11 cellular contexts compared by ENCODE assay signal in genomic region chr2:64404743-64405142, GRCh38. TPM values are rescaled to one million over a fixed set of nuclear protein-coding genes. Genes with fewer than 3 reads are reported as not detected.
A peak's percentile ranks its signal among the peaks of the same experiment; 100 is the strongest.
DNase-seq lines count a peak whose midpoint lies in the region; ATAC-seq, FAIRE-seq and TF ChIP-seq lines count a peak whose summit lies in the region.
"Had no signal": no experiment of that assay in that cellular context is flagged by ENCODE, and none has a peak within 500 bp of the region (broad histone marks: within the 10 kb centered on the region; RNA-seq: fewer than 3 reads in every experiment).

No MANE protein-coding gene starts in this region.

- H3K4me3 ChIP-seq in PC-3 (ENCODE audit: low read length) (no peak overlapping the region), endothelial cell of umbilical vein (replicated peaks in 1 of 3; ENCODE audit: insufficient read depth in 1 of 3, low read depth in 1 of 3, low read length in 3 of 3) (peak overlapping the region in 1 of 3 experiments; percentile 0), thyroid gland (replicated peaks in 1 of 3) (no peak overlapping the region), SK-N-SH (ENCODE audit: low read depth in 2 of 2, low read length in 1 of 2) (no peak overlapping the region)

- H3K4me3 Mint-ChIP-seq in CD4-positive, alpha-beta T cell: no peak overlapping the region
- H3K4me3 Mint-ChIP-seq: activated T-cell treated with anti-CD3 and anti-CD28 coated beads, Interleukin-2, amount 50 U/mL, for 72 hours had no signal

- H3K9ac ChIP-seq in PC-3 (ENCODE audit: low read length) (peak overlapping the region; percentile 34), endothelial cell of umbilical vein (replicated peaks; ENCODE audit: extremely low read depth, insufficient read depth, low read length) (peak overlapping the region; percentile 53), SK-N-SH (no peak overlapping the region)

- intact Hi-C loops in PC-3 (cut with micrococcal nuclease): no loop called here
- intact Hi-C loops in endothelial cell of umbilical vein (cut with micrococcal nuclease): loop anchor here (1.0 to 5.0 kb wide), 10 partner anchors 20 to 473 kb away; partner anchors contain the start of genes AFTPH and PELI1
- intact Hi-C loops in thyroid gland (cut with DNase I): no loop called here
- intact Hi-C loops in CD4-positive, alpha-beta T cell (cut with DNase I, micrococcal nuclease): no loop called here

- H3K79me2 ChIP-seq in PC-3 (ENCODE audit: low read length): no peaks in the 10 kb centered on the region
- H3K79me2 ChIP-seq in endothelial cell of umbilical vein (ENCODE audit: control insufficient read depth, insufficient read depth, low read length): no peaks in the 10 kb centered on the region
- no peaks in the 10 kb centered on the region for H3K79me2 ChIP-seq in SK-N-SH (ENCODE audit: insufficient read depth)

- H4K20me1 ChIP-seq in PC-3 (ENCODE audit: low read length) (no peaks in the 10 kb centered on the region), endothelial cell of umbilical vein (replicated peaks; ENCODE audit: control insufficient read depth, extremely low read depth, insufficient read depth, low read length) (no peaks in the 10 kb centered on the region), SK-N-SH (ENCODE audit: insufficient read depth) (no peaks in the 10 kb centered on the region)

- no peaks in the 10 kb centered on the region for H3K9me3 Mint-ChIP-seq in CD4-positive, alpha-beta T cell
- H3K9me3 Mint-ChIP-seq: activated T-cell treated with anti-CD3 and anti-CD28 coated beads, Interleukin-2, amount 50 U/mL, for 72 hours had no signal

- TF ChIP-seq EP300 in SK-N-SH (IDR thresholded peaks at IDR 0.05; ENCODE audit: borderline replicate concordance in 1 of 2, low read depth in 1 of 2, low read length in 1 of 2): no peak

- H3F3A ChIP-seq in PC-3 (ENCODE audit: low read length, unreplicated experiment) (no peaks in the 10 kb centered on the region), SK-N-SH (replicated peaks; ENCODE audit: insufficient read depth) (no peaks in the 10 kb centered on the region)

- TF ChIP-seq RAD21 in SK-N-SH (IDR thresholded peaks at IDR 0.05; ENCODE audit: low read length): no peak

- dilution Hi-C loops in endothelial cell of umbilical vein (cut with MboI; ENCODE audit: extremely low pct_ligation_motif_present, low sequenced_read_pairs): no loop called here

- BruUV-seq in PC-3 (replicated peaks; lab: Mats Ljungman, UMichigan): no TSS peak
- BruUV-seq in endothelial cell of umbilical vein (replicated peaks; lab: Mats Ljungman, UMichigan): no TSS peak

- no peaks in the 10 kb centered on the region for H3K36me3 Mint-ChIP-seq in CD4-positive, alpha-beta T cell (ENCODE audit: low read depth)

- H3K4me1 Mint-ChIP-seq in CD4-positive, alpha-beta T cell (ENCODE audit: low read depth): no peaks in the 10 kb centered on the region

- in situ Hi-C loops in GM13977 (cut with MboI; ENCODE audit: low pct_unique_long_range_greater_than_20kb, low sequenced_read_pairs, unreplicated experiment): no loop called here

- H3K4me2 ChIP-seq in PC-3 (ENCODE audit: low read length): peak overlapping the region; percentile 65
- H3K4me2 ChIP-seq in endothelial cell of umbilical vein (ENCODE audit: insufficient read depth, low read length): peak overlapping the region; percentile 79
- no peak overlapping the region for H3K4me2 ChIP-seq in SK-N-SH

- TF ChIP-seq CTCF in PC-3 (conservative IDR thresholded peaks at IDR 0.05; ENCODE audit: low read depth, low read length): no peak
- TF ChIP-seq CTCF in endothelial cell of umbilical vein (IDR thresholded peaks at IDR 0.05; ENCODE audit: extremely low read depth in 1 of 2, insufficient read depth in 1 of 2, low read depth in 1 of 2, low read length in 2 of 2): no peak
- TF ChIP-seq CTCF in thyroid gland (IDR thresholded peaks at IDR 0.05): no peak
- no peak for TF ChIP-seq CTCF in SK-N-SH (IDR thresholded peaks at IDR 0.05)
- no peak for TF ChIP-seq CTCF in CD4-positive, alpha-beta T cell (IDR thresholded peaks at IDR 0.05)
- TF ChIP-seq CTCF in GM13977 (IDR thresholded peaks at IDR 0.05; ENCODE audit: extremely low read depth, insufficient read depth, missing control alignments): no peak

- POLR2A ChIA-PET in PC-3 (lab: Charles Lee; ENCODE audit: unreplicated experiment) (no interaction called here), endothelial cell of umbilical vein (lab: Charles Lee) (no interaction called here), SK-N-SH (lab: Yijun Ruan, JAX) (no interaction called here)
- POLR2A ChIA-PET in CD4-positive, alpha-beta T cell (lab: Charles Lee): no interaction called here

- WGBS in thyroid gland, 2 donors: 44 to 48% methylated on average over 9 of the region's 9 CpGs
- WGBS in SK-N-SH (ENCODE audit: low lambda C conversion rate): 75% methylated on average over 9 of the region's 9 CpGs

- H3K4me1 ChIP-seq in PC-3 (ENCODE audit: insufficient read depth, low read length) (peaks cover 59% of the 10 kb centered on the region), endothelial cell of umbilical vein (ENCODE audit: control insufficient read depth, extremely low read depth, insufficient read depth, low read length) (peaks cover 35% of the 10 kb centered on the region), thyroid gland (peaks cover 42 to 63% of the 10 kb centered on the region in 2 donors), SK-N-SH (ENCODE audit: control insufficient read depth in 1 of 2, insufficient read depth in 2 of 2, low read depth in 1 of 2, low read length in 1 of 2) (peaks cover 0 to 5% of the 10 kb centered on the region in 2 experiments; a peak in 2 of 4 replicates)

- H3K36me3 ChIP-seq in PC-3 (ENCODE audit: low read depth, low read length) (no peaks in the 10 kb centered on the region), endothelial cell of umbilical vein (ENCODE audit: control insufficient read depth in 2 of 2, extremely low read depth in 1 of 2, insufficient read depth in 2 of 2, low read length in 2 of 2) (no peaks in the 10 kb centered on the region), thyroid gland (no peaks in the 10 kb centered on the region), SK-N-SH (replicated peaks in 1 of 2; ENCODE audit: control insufficient read depth in 1 of 2, insufficient read depth in 2 of 2, low read length in 1 of 2) (no peaks in the 10 kb centered on the region)

- ATAC-seq in PC-3: no peak
- no peak for ATAC-seq in CD4-positive, alpha-beta T cell (ENCODE audit: poor library complexity)
- ATAC-seq: activated T-cell treated with anti-CD3 and anti-CD28 coated beads, Interleukin-2, amount 50 U/mL, for 72 hours had no signal

- no peak for FAIRE-seq in endothelial cell of umbilical vein (lab: Jason Lieb, UNC)
- FAIRE-seq: frontal cortex had no signal

- H2AFZ ChIP-seq in PC-3 (ENCODE audit: low read length) (peak overlapping the region; percentile 53), endothelial cell of umbilical vein (ENCODE audit: low read depth, low read length) (peak overlapping the region; percentile 73), SK-N-SH (ENCODE audit: low read depth) (no peak overlapping the region)

- H3K27ac ChIP-seq in PC-3 (ENCODE audit: low read length) (peak overlapping the region; percentile 75), endothelial cell of umbilical vein (ENCODE audit: insufficient read depth, low read depth, low read length) (peak overlapping the region; percentile 72), thyroid gland (peak overlapping the region; percentile 74 to 78 (median 75)), SK-N-SH (ENCODE audit: low read depth in 2 of 2, low read length in 1 of 2) (no peak overlapping the region)
- no peak overlapping the region for H3K27ac ChIP-seq in CD4-positive, alpha-beta T cell (ENCODE audit: low read depth, low read length)

- no peaks in the 10 kb centered on the region for H3K9me1 ChIP-seq in endothelial cell of umbilical vein (replicated peaks; ENCODE audit: control insufficient read depth, extremely low read depth, insufficient read depth, low read length)

- H3K9me2 ChIP-seq in PC-3 (replicated peaks; ENCODE audit: low read length): no peaks in the 10 kb centered on the region
- H3K9me2 ChIP-seq in SK-N-SH: no peaks in the 10 kb centered on the region

- H3K9me3 ChIP-seq in PC-3 (ENCODE audit: low read length) (no peaks in the 10 kb centered on the region), endothelial cell of umbilical vein (replicated peaks; ENCODE audit: control insufficient read depth, insufficient read depth, low read length) (no peaks in the 10 kb centered on the region), thyroid gland (no peaks in the 10 kb centered on the region), SK-N-SH (no peaks in the 10 kb centered on the region)
- H3K9me3 ChIP-seq in CD4-positive, alpha-beta T cell (ENCODE audit: control insufficient read depth, low read length): no peaks in the 10 kb centered on the region

- H3K27me3 ChIP-seq in PC-3 (ENCODE audit: low read length) (no peaks in the 10 kb centered on the region), endothelial cell of umbilical vein (ENCODE audit: control insufficient read depth in 2 of 2, insufficient read depth in 2 of 2, low read length in 2 of 2) (peaks cover 8 to 13% of the 10 kb centered on the region in 2 experiments), thyroid gland (no peaks in the 10 kb centered on the region), SK-N-SH (ENCODE audit: insufficient read depth) (0 out of 2 replicates have a peak, but pooled peaks cover 2% of the 10 kb centered on the region)
- no peaks in the 10 kb centered on the region for H3K27me3 ChIP-seq in CD4-positive, alpha-beta T cell (ENCODE audit: control insufficient read depth, insufficient read depth, low read length)

- TF ChIP-seq POLR2A in endothelial cell of umbilical vein (IDR thresholded peaks at IDR 0.05; ENCODE audit: low read depth, low read length): no peak
- no peak for TF ChIP-seq POLR2A in thyroid gland (IDR thresholded peaks at IDR 0.05)

- peak; percentile 7 for DNase-seq in PC-3
- no peak for DNase-seq in endothelial cell of umbilical vein (ENCODE audit: low read depth, low spot score)
- DNase-seq in lung microvascular endothelial cell (ENCODE audit: low read depth in 2 of 2): peak; percentile 56 to 85
- peak in 1 of 2 donors; percentile 22 for DNase-seq in thyroid gland
- DNase-seq in H4 (ENCODE audit: low spot score): no peak
- no peak for DNase-seq in SK-N-SH
- no peak for DNase-seq in CD4-positive, alpha-beta T cell
- DNase-seq in GM13977 (ENCODE audit: low spot score): no peak
- DNase-seq: activated T-cell treated with anti-CD3 and anti-CD28 coated beads, Interleukin-2, amount 50 U/mL, for 72 hours; NCI-H1436 had no signal

- H3K27ac Mint-ChIP-seq in CD4-positive, alpha-beta T cell: no peak overlapping the region
- H3K27ac Mint-ChIP-seq: activated T-cell treated with anti-CD3 and anti-CD28 coated beads, Interleukin-2, amount 50 U/mL, for 72 hours had no signal

- no peaks in the 10 kb centered on the region for H3K27me3 Mint-ChIP-seq in CD4-positive, alpha-beta T cell

- CTCF ChIA-PET in PC-3 (lab: Charles Lee) (no interaction called here), endothelial cell of umbilical vein (lab: Charles Lee) (interaction anchor here (1.0 to 4.1 kb wide), 4 partner anchors 51 to 83 kb away, joined by 4 to 23 read pairs (median 6); no protein-coding TSS in a partner anchor), SK-N-SH (lab: Yijun Ruan, JAX) (interaction anchor here (1.2 kb wide), 1 partner anchor 355 kb away, joined by 4 read pairs; no protein-coding TSS in a partner anchor)
- CTCF ChIA-PET in CD4-positive, alpha-beta T cell (lab: Charles Lee): no interaction called here

RNA-seq across cellular contexts. Expression of gene LGALSL, which starts 49.2 kb away (rescaled TPM):
- total RNA-seq in PC-3 (2014; rRNA removed): 12.1 and 16.0 TPM in 2 replicates
- total RNA-seq in endothelial cell of umbilical vein: 2.3 and 5.8 TPM in 2 replicates
- 2.1 and 2.6 TPM in 2 replicates for polyA plus RNA-seq in endothelial cell of umbilical vein
- polyA plus RNA-seq in endothelial cell of umbilical vein (2011; cell fraction: cytosol; rRNA removed): 2.5 and 2.8 TPM in 2 replicates
- polyA plus RNA-seq in endothelial cell of umbilical vein (2011; cell fraction: nucleus; rRNA removed): 1.9 and 2.2 TPM in 2 replicates
- polyA plus RNA-seq in endothelial cell of umbilical vein (2012): 3.3 and 5.0 TPM in 2 replicates
- 5.6 and 7.5 TPM in 2 replicates for polyA minus RNA-seq in endothelial cell of umbilical vein
- polyA minus RNA-seq in endothelial cell of umbilical vein (2011; cell fraction: cytosol; rRNA and poly(A)+ RNA removed): 4.0 TPM
- polyA minus RNA-seq in endothelial cell of umbilical vein (2011; cell fraction: nucleus; rRNA and poly(A)+ RNA removed): 0.72 and 1.2 TPM in 2 replicates
- 2.4 and 2.6 TPM in 2 replicates for total RNA-seq in lung microvascular endothelial cell
- total RNA-seq in thyroid gland: 10 to 100 TPM in 2 of 4 donors, 1 to 10 TPM in 2; 8.1 to 13.0 (median 10.4) TPM
- 5.0 and 6.4 TPM in 2 replicates for total RNA-seq in H4 (2014; rRNA removed; shearing (Covaris generic))
- 4.9 and 6.5 TPM in 2 replicates for polyA plus RNA-seq in SK-N-SH (2012; rRNA removed)
- 5.1 and 6.4 TPM in 2 replicates for polyA plus RNA-seq in SK-N-SH (2012; cell fraction: cytosol; rRNA removed)
- 2.8 and 3.3 TPM in 2 replicates for polyA plus RNA-seq in SK-N-SH (2012; cell fraction: nucleus; rRNA removed)
- total RNA-seq in CD4-positive, alpha-beta T cell: under 1 TPM; 0.22 to 0.31 TPM

Comparison
In these comparisons a context has a peak if more than half of its experiments do, and no peak if none do; other contexts are left out.
1. DNase-seq: peak in PC-3 (single experiment) and lung microvascular endothelial cell (2 of 2); none in endothelial cell of umbilical vein (single experiment), H4 (single experiment), SK-N-SH (single experiment), CD4-positive, alpha-beta T cell (0 of 10) and GM13977 (single experiment).
2. H3K27ac ChIP-seq: peak in PC-3 (single experiment), endothelial cell of umbilical vein (single experiment) and thyroid gland (3 of 3); none in SK-N-SH (0 of 2) and CD4-positive, alpha-beta T cell (single experiment).
3. CTCF ChIA-PET loops: an anchor here in endothelial cell of umbilical vein (1.0 to 4.1 kb wide) and SK-N-SH (1.2 kb wide); none called in PC-3 and CD4-positive, alpha-beta T cell.